16 cellular contexts compared by ENCODE assay signal in the genomic region with DNA sequence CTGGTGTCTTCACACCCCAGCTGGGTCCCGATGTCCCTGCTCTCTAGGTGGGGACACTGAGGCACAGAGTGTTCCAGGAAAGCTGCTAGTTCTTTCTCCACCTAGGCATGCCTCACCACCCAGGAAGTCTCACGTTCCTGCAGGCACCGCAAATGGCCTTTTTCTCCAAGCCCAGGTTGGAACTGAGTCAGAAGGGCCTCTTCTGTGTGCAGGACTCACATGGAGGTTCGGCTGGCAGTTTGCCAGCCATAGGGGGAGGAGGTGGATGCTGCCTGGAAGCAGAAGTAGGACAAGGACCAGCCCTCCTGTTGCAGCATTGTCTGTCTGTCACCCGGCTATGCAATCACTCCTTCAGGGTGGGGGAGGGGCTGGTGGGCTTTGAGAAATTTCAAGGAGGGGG.
DNase-seq lines count a peak whose midpoint lies in the region; ATAC-seq and TF ChIP-seq lines count a peak whose summit lies in the region.
"Had no signal": no experiment of that assay in that cellular context is flagged by ENCODE, and none has a peak within 500 bp of the region (broad histone marks: within the 10 kb centered on the region; RNA-seq: fewer than 3 reads in every experiment).

No MANE protein-coding gene starts in this region.

- no peak overlapping the region for H3K4me3 Mint-ChIP-seq in endothelial cell (ENCODE audit: unreplicated experiment)
- H3K4me3 Mint-ChIP-seq: activated naive CD8-positive, alpha-beta T cell; B cell; nephron had no signal

- H3K27me3 Mint-ChIP-seq in endothelial cell (ENCODE audit: unreplicated experiment): peaks cover 5% of the 10 kb centered on the region
- H3K27me3 Mint-ChIP-seq: activated naive CD8-positive, alpha-beta T cell had no signal

- CTCF ChIA-PET in RWPE1 (lab: Yijun Ruan, JAX): interaction anchor here (0.6 kb wide), 1 partner anchor 11 kb away, joined by 5 read pairs; no protein-coding TSS in a partner anchor

- H3K4me1 Mint-ChIP-seq in endothelial cell (ENCODE audit: unreplicated experiment): peaks cover 2% of the 10 kb centered on the region
- H3K4me1 Mint-ChIP-seq: B cell had no signal

- no peak overlapping the region for H3K4me3 ChIP-seq in fibroblast of mammary gland (ENCODE audit: control insufficient read depth, low read depth, low read length)
- H3K4me3 ChIP-seq: left ventricle myocardium inferior had no signal

- ATAC-seq in GM19324 (IDR thresholded peaks at IDR 0.05; ENCODE audit: low FRiP score, unreplicated experiment) (no peak), Right ventricle myocardium superior (ENCODE audit: poor library complexity) (no peak)
- ATAC-seq: activated CD4-positive, CD25-positive, alpha-beta regulatory T cell treated with anti-CD3 and anti-CD28 coated beads, Interleukin-2, amount 50 U/mL, for 24 hours had no signal

- POLR2A ChIA-PET in RWPE1 (lab: Yijun Ruan, JAX; ENCODE audit: low non-redundant PET): no interaction called here

- no peaks in the 10 kb centered on the region for H3K9me3 Mint-ChIP-seq in endothelial cell (ENCODE audit: unreplicated experiment)

- H3K27ac ChIP-seq in RWPE1: no peak overlapping the region
- H3K27ac ChIP-seq: left ventricle myocardium inferior had no signal

- intact Hi-C loops in Right ventricle myocardium superior (cut with DNase I): no loop called here

- no peak overlapping the region for H3K27ac Mint-ChIP-seq in endothelial cell (ENCODE audit: unreplicated experiment)
- H3K27ac Mint-ChIP-seq: activated naive CD8-positive, alpha-beta T cell; B cell had no signal

- peak; percentile 84 for DNase-seq in CD1c-positive myeloid dendritic cell (ENCODE audit: extremely low spot score)
- DNase-seq in M059J (ENCODE audit: low read depth): peak; percentile 37
- peak; percentile 51 for DNase-seq in RWPE1 (ENCODE audit: low spot score)
- peak; percentile 13 for DNase-seq in fibroblast of mammary gland (ENCODE audit: low read depth)
- no peak for DNase-seq in NCI-H526 (lab: John Stamatoyannopoulos, UW)
- DNase-seq in endothelial cell (ENCODE audit: low spot score): no peak
- DNase-seq in Right ventricle myocardium superior: no peak
- DNase-seq: erythroblast; left ventricle myocardium inferior; NCI-H1092 treated with DMSO at 0.1 percent for 48 hours; NK-92 treated with Interleukin-12 subunit alpha and Interleukin-12 subunit beta, amount 100 ng/mL, for 24 hours had no signal

- no peaks in the 10 kb centered on the region for H3K36me3 Mint-ChIP-seq in endothelial cell (ENCODE audit: low read depth, unreplicated experiment)
- H3K36me3 Mint-ChIP-seq: activated naive CD8-positive, alpha-beta T cell had no signal

- no peak for TF ChIP-seq CTCF in RWPE1 (conservative IDR thresholded peaks at IDR 0.05; ENCODE audit: low read depth)
- no peak for TF ChIP-seq CTCF in fibroblast of mammary gland (conservative IDR thresholded peaks at IDR 0.05; ENCODE audit: control insufficient read depth, insufficient read depth, low read depth, low read length)
- TF ChIP-seq CTCF in endothelial cell (IDR thresholded peaks at IDR 0.05; ENCODE audit: unreplicated experiment): no peak

Comparison
In these comparisons a context has a peak if more than half of its experiments do, and no peak if none do; other contexts are left out.
1. DNase-seq: peak in CD1c-positive myeloid dendritic cell (single experiment), M059J (single experiment), RWPE1 (single experiment) and fibroblast of mammary gland (single experiment); none in NCI-H526 (0 of 2), endothelial cell (single experiment) and Right ventricle myocardium superior (single experiment).